Comparison of ENCODE assay signal across 1 cellular context in genomic region chr10:102863660-102864059, GRCh38.
TF ChIP-seq lines count a peak whose summit lies in the region.

No MANE protein-coding gene starts in this region.

TF ChIP-seq in GM12878, 131 proteins besides CTCF, POLR2A, EP300 and RAD21:
- TF ChIP-seq ZNF274 (IDR thresholded peaks at IDR 0.05; ENCODE audit: insufficient read depth, insufficient read length) (no peak), LARP7 (IDR thresholded peaks at IDR 0.05) (no peak), POLR2AphosphoS2 (IDR thresholded peaks at IDR 0.05; ENCODE audit: low read depth, low read length) (no peak), RELA (IDR thresholded peaks at IDR 0.05; ENCODE audit: borderline replicate concordance, partially characterized antibody) (no peak), KDM1A (IDR thresholded peaks at IDR 0.05; ENCODE audit: borderline replicate concordance) (no peak), SMAD5 (IDR thresholded peaks at IDR 0.05; ENCODE audit: low read depth) (no peak)
TF ChIP-seq in GM12878: peak in this region for 0.
